28 cellular contexts compared by ENCODE assay signal in genomic region chr3:31871939-31872507, GRCh38.
"Had no signal": no experiment of that assay in that cellular context is flagged by ENCODE, and none has a peak within 500 bp of the region (broad histone marks: within the 10 kb centered on the region; RNA-seq: fewer than 3 reads in every experiment).

No MANE protein-coding gene starts in this region.

- H3K27ac Mint-ChIP-seq: effector memory CD8-positive, alpha-beta T cell; natural killer cell treated with Interleukin-12 subunit alpha and Interleukin-12 subunit beta and Interleukin-15 and Interleukin-18, amount 100 ng/mL, for 72 hours; progenitor cell of endocrine pancreas; stimulated activated effector memory CD8-positive, alpha-beta T cell treated with anti-CD3 and anti-CD28 coated beads, Interleukin-12 subunit alpha, Interleukin-12 subunit beta, amount 100 ng/mL, for 72 hours; type B pancreatic cell had no signal

- H3K79me2 ChIP-seq: parathyroid adenoma had no signal

- H3K4me2 ChIP-seq: smooth muscle cell had no signal

- H3K4me1 ChIP-seq: left lung, parathyroid adenoma, right lobe of liver, stomach, uterus had no signal

- DNase-seq: effector memory CD8-positive, alpha-beta T cell; erythroblast; esophagus squamous epithelium; foreskin melanocyte; glutamatergic neuron; heart right ventricle; hippocampal formation; left cardiac atrium; left lung; mucosa of descending colon; naive B cell; right lobe of liver; stimulated activated CD4-positive, alpha-beta T cell treated with anti-CD3 and anti-CD28 coated beads, Interleukin-12 subunit alpha, Interleukin-12 subunit beta, amount 100 ng/mL, for 4 hours; stimulated activated CD4-positive, alpha-beta T cell treated with anti-CD3 and anti-CD28 coated beads, Interleukin-1b, Interleukin-23, amount 100 ng/mL, for 48 hours; stimulated activated CD4-positive, alpha-beta T cell treated with anti-CD3 and anti-CD28 coated beads, Interleukin-4, amount 100 ng/mL, for 24 hours; stimulated activated naive CD4-positive, alpha-beta T cell treated with Interleukin-2 at 50 U/mL for 16 hours; stomach; thyroid gland; uterus had no signal

- H3K9me3 ChIP-seq: esophagus squamous epithelium, heart right ventricle, left lung, mucosa of descending colon, neutrophil, right lobe of liver, stomach, thyroid gland, uterus had no signal

- H3K27me3 ChIP-seq: esophagus squamous epithelium, heart right ventricle, left lung, neutrophil, right lobe of liver, stomach, thyroid gland, uterus had no signal

- H2AFZ ChIP-seq: parathyroid adenoma had no signal

- H3K4me3 Mint-ChIP-seq: effector memory CD8-positive, alpha-beta T cell; natural killer cell treated with Interleukin-12 subunit alpha and Interleukin-12 subunit beta and Interleukin-15 and Interleukin-18, amount 100 ng/mL, for 72 hours; neural crest cell; stimulated activated effector memory CD8-positive, alpha-beta T cell treated with anti-CD3 and anti-CD28 coated beads, Interleukin-12 subunit alpha, Interleukin-12 subunit beta, amount 100 ng/mL, for 72 hours; type B pancreatic cell had no signal

- H3K4me3 ChIP-seq: coronary artery, esophagus squamous epithelium, heart right ventricle, left lung, mucosa of descending colon, right lobe of liver, smooth muscle cell, stomach, thyroid gland, uterus had no signal

- H3K36me3 ChIP-seq: heart right ventricle, left lung, neutrophil, right lobe of liver, stomach, thyroid gland, uterus had no signal

- H3K27me3 Mint-ChIP-seq: naive B cell, progenitor cell of endocrine pancreas, type B pancreatic cell had no signal

- H3K36me3 Mint-ChIP-seq: natural killer cell treated with Interleukin-12 subunit alpha and Interleukin-12 subunit beta and Interleukin-15 and Interleukin-18, amount 100 ng/mL, for 72 hours; stimulated activated effector memory CD8-positive, alpha-beta T cell treated with anti-CD3 and anti-CD28 coated beads, Interleukin-12 subunit alpha, Interleukin-12 subunit beta, amount 100 ng/mL, for 72 hours had no signal

- ATAC-seq: effector memory CD8-positive, alpha-beta T cell; heart right ventricle; left cardiac atrium; left lung; mucosa of descending colon; natural killer cell treated with Interleukin-12 subunit alpha and Interleukin-12 subunit beta and Interleukin-15 and Interleukin-18, amount 100 ng/mL, for 72 hours; right lobe of liver; stimulated activated effector memory CD8-positive, alpha-beta T cell treated with anti-CD3 and anti-CD28 coated beads, Interleukin-12 subunit alpha, Interleukin-12 subunit beta, amount 100 ng/mL, for 72 hours had no signal

- H3K27ac ChIP-seq: coronary artery, esophagus squamous epithelium, heart right ventricle, left lung, neutrophil, parathyroid adenoma, right lobe of liver, stomach, thyroid gland, uterus had no signal

- H3K9me3 Mint-ChIP-seq: effector memory CD8-positive, alpha-beta T cell; naive B cell; natural killer cell treated with Interleukin-12 subunit alpha and Interleukin-12 subunit beta and Interleukin-15 and Interleukin-18, amount 100 ng/mL, for 72 hours; neural crest cell; stimulated activated effector memory CD8-positive, alpha-beta T cell treated with anti-CD3 and anti-CD28 coated beads, Interleukin-12 subunit alpha, Interleukin-12 subunit beta, amount 100 ng/mL, for 72 hours; type B pancreatic cell had no signal

- H3K4me1 Mint-ChIP-seq: stimulated activated effector memory CD8-positive, alpha-beta T cell treated with anti-CD3 and anti-CD28 coated beads, Interleukin-12 subunit alpha, Interleukin-12 subunit beta, amount 100 ng/mL, for 72 hours had no signal
